23 cellular contexts compared by ENCODE assay signal in genomic region chr1:244948416-244948815, GRCh38.
"Had no signal": no experiment of that assay in that cellular context is flagged by ENCODE, and none has a peak within 500 bp of the region (broad histone marks: within the 10 kb centered on the region; RNA-seq: fewer than 3 reads in every experiment).

No MANE protein-coding gene starts in this region.

- H3K4me3 ChIP-seq: colonic mucosa, coronary artery, dorsolateral prefrontal cortex, esophagus muscularis mucosa, esophagus squamous epithelium, gastrocnemius medialis, gastroesophageal sphincter, heart left ventricle, heart right ventricle had no signal

- H3K4me1 ChIP-seq: colonic mucosa, esophagus muscularis mucosa, esophagus squamous epithelium, foreskin keratinocyte, gastroesophageal sphincter had no signal

- H3K27ac ChIP-seq: colonic mucosa, coronary artery, dorsolateral prefrontal cortex, epithelial cell of prostate, esophagus muscularis mucosa, esophagus squamous epithelium, foreskin keratinocyte, gastrocnemius medialis, gastroesophageal sphincter, heart left ventricle, heart right ventricle had no signal

- H3K36me3 ChIP-seq: colonic mucosa, esophagus muscularis mucosa, esophagus squamous epithelium, gastrocnemius medialis, gastroesophageal sphincter, heart left ventricle, heart right ventricle had no signal

- DNase-seq: colonic mucosa; cortex of kidney; dermis blood vessel endothelial cell; dorsolateral prefrontal cortex; effector CD4-positive, alpha-beta T cell; effector CD8-positive, alpha-beta T cell; effector memory CD4-positive, alpha-beta T cell; effector memory CD8-positive, alpha-beta T cell; endodermal cell; erythroblast; esophagus squamous epithelium; foreskin fibroblast; foreskin keratinocyte; foreskin melanocyte; gastrocnemius medialis; glutamatergic neuron; head of caudate nucleus; heart left ventricle; heart right ventricle had no signal

- H3K9me3 ChIP-seq: colonic mucosa, esophagus muscularis mucosa, esophagus squamous epithelium, gastrocnemius medialis, gastroesophageal sphincter had no signal
